18 cellular contexts compared by ENCODE assay signal in genomic region chr7:30180718-30181117, GRCh38. TPM values are rescaled to one million over a fixed set of nuclear protein-coding genes. Genes with fewer than 3 reads are reported as not detected.
DNase-seq lines count a peak whose midpoint lies in the region; ATAC-seq and TF ChIP-seq lines count a peak whose summit lies in the region.
"Had no signal": no experiment of that assay in that cellular context is flagged by ENCODE, and none has a peak within 500 bp of the region (broad histone marks: within the 10 kb centered on the region; RNA-seq: fewer than 3 reads in every experiment).

No MANE protein-coding gene starts in this region.

- in situ Hi-C loops in transverse colon (cut with MboI; ENCODE audit: low pct_ligation_motif_present in 1 of 4, low pct_unique_long_range_greater_than_20kb in 1 of 4, low sequenced_read_pairs in 3 of 4) = no loop called here

- peaks cover 77% of the 10 kb centered on the region for H3K4me1 Mint-ChIP-seq in dendritic cell treated with granulocyte-macrophage colony-stimulating factor and Interleukin-4, amounts not matched to agents 40 ng/mL and 50 ng/mL, for 4 days (ENCODE audit: low read depth)

- H3K9me3 Mint-ChIP-seq in dendritic cell treated with granulocyte-macrophage colony-stimulating factor and Interleukin-4, amounts not matched to agents 40 ng/mL and 50 ng/mL, for 4 days = peaks cover 27% of the 10 kb centered on the region
- H3K9me3 Mint-ChIP-seq: CD4-positive, CD25-positive, alpha-beta regulatory T cell had no signal

- H3K36me3 ChIP-seq in skeletal muscle tissue (ENCODE audit: control insufficient read depth in 3 of 3, insufficient read depth in 3 of 3, low read length in 3 of 3) (no peaks in the 10 kb centered on the region), transverse colon (no peaks in the 10 kb centered on the region)
- H3K36me3 ChIP-seq: MG63 had no signal

- no peak overlapping the region for H3K9ac ChIP-seq in skeletal muscle tissue (ENCODE audit: low read depth in 1 of 3, low read length in 3 of 3)
- H3K9ac ChIP-seq: KMS-11 had no signal

- no peak for TF ChIP-seq CTCF in transverse colon (IDR thresholded peaks at IDR 0.05)

- H3K27me3 Mint-ChIP-seq in dendritic cell treated with granulocyte-macrophage colony-stimulating factor and Interleukin-4, amounts not matched to agents 40 ng/mL and 50 ng/mL, for 4 days = no peaks in the 10 kb centered on the region
- H3K27me3 Mint-ChIP-seq: B cell; CD4-positive, CD25-positive, alpha-beta regulatory T cell had no signal

- H3K4me1 ChIP-seq in skeletal muscle tissue (ENCODE audit: control insufficient read depth in 3 of 3, insufficient read depth in 3 of 3, low read length in 3 of 3) (peaks cover 49 to 75% (median 58%) of the 10 kb centered on the region in 3 donors), transverse colon (peaks cover 0 to 13% (median 9%) of the 10 kb centered on the region in 4 donors)

- H3K27ac ChIP-seq in skeletal muscle tissue (ENCODE audit: low read depth, low read length) (peak overlapping the region; percentile 67), transverse colon (peak overlapping the region in 3 of 4 donors; percentile 7 to 15 (median 7))
- H3K27ac ChIP-seq: KMS-11 had no signal

- no peak overlapping the region for H3K4me3 Mint-ChIP-seq in dendritic cell treated with granulocyte-macrophage colony-stimulating factor and Interleukin-4, amounts not matched to agents 40 ng/mL and 50 ng/mL, for 4 days
- H3K4me3 Mint-ChIP-seq: B cell; CD4-positive, CD25-positive, alpha-beta regulatory T cell had no signal

- no peak for TF ChIP-seq POLR2A in transverse colon (IDR thresholded peaks at IDR 0.05)

- peak overlapping the region; percentile 10 for H3K27ac Mint-ChIP-seq in dendritic cell treated with granulocyte-macrophage colony-stimulating factor and Interleukin-4, amounts not matched to agents 40 ng/mL and 50 ng/mL, for 4 days
- H3K27ac Mint-ChIP-seq: CD4-positive, CD25-positive, alpha-beta regulatory T cell had no signal

- H3K4me3 ChIP-seq in skeletal muscle tissue (ENCODE audit: low read length in 3 of 3) (no peak overlapping the region), transverse colon (no peak overlapping the region)
- H3K4me3 ChIP-seq: MG63 had no signal

- ATAC-seq in GM21423 (IDR thresholded peaks at IDR 0.05; ENCODE audit: unreplicated experiment) = no peak
- no peak for ATAC-seq in HG03139 (IDR thresholded peaks at IDR 0.05; ENCODE audit: unreplicated experiment)
- ATAC-seq: SK-N-SH treated with all-trans-retinoic acid at 6 μM for 48 hours had no signal

- H3K27me3 ChIP-seq in skeletal muscle tissue (ENCODE audit: control insufficient read depth in 3 of 3, insufficient read depth in 3 of 3, low read length in 3 of 3) (no peaks in the 10 kb centered on the region), transverse colon (no peaks in the 10 kb centered on the region)
- H3K27me3 ChIP-seq: MG63 had no signal

- 75 to 88% methylated on average over 2 of the region's 2 CpGs for WGBS in transverse colon (ENCODE audit: low coverage in 1 of 2), 2 donors

- intact Hi-C loops in dendritic cell treated with granulocyte-macrophage colony-stimulating factor and Interleukin-4, amounts not matched to agents 40 ng/mL and 50 ng/mL, for 4 days (cut with micrococcal nuclease) = no loop called here
- intact Hi-C loops in transverse colon (cut with DNase I; ENCODE audit: low total_unique reads) = no loop called here

- H3K9me3 ChIP-seq in skeletal muscle tissue (ENCODE audit: control insufficient read depth in 3 of 3, low read length in 3 of 3) = no peaks in the 10 kb centered on the region
- no peaks in the 10 kb centered on the region for H3K9me3 ChIP-seq in transverse colon

- peaks cover 10% of the 10 kb centered on the region for H3K36me3 Mint-ChIP-seq in dendritic cell treated with granulocyte-macrophage colony-stimulating factor and Interleukin-4, amounts not matched to agents 40 ng/mL and 50 ng/mL, for 4 days (ENCODE audit: low read depth)

- no peak for TF ChIP-seq EP300 in transverse colon (IDR thresholded peaks at IDR 0.05; ENCODE audit: low read depth)

- peak; percentile 90 for DNase-seq in NCI-H1694 treated with DMSO at 0.1 percent for 48 hours (lab: John Stamatoyannopoulos, UW)
- no peak for DNase-seq in transverse colon
- no peak for DNase-seq in activated CD8-positive, alpha-beta memory T cell treated with anti-CD3 and anti-CD28 coated beads for 24 hours
- DNase-seq: CD4-positive, CD25-positive, alpha-beta regulatory T cell; DMS79 treated with DMSO at 0.1 percent for 48 hours; MG63; NCI-H1092; NCI-H187 treated with DMSO at 0.1 percent for 48 hours; NCI-H345; NCI-H526 treated with DMSO at 0.1 percent for 48 hours; SHP77 had no signal

RNA-seq across cellular contexts. Expression of gene MTURN, which starts 45.9 kb away (rescaled TPM):
- total RNA-seq in skeletal muscle tissue (74.6 TPM), transverse colon (10 to 100 TPM in 3 of 4 donors, 1 to 10 TPM in 1; 7.9 to 28.3 (median 15.0) TPM)
